Comparison of ENCODE assay signal across 8 cellular contexts in the genomic region with DNA sequence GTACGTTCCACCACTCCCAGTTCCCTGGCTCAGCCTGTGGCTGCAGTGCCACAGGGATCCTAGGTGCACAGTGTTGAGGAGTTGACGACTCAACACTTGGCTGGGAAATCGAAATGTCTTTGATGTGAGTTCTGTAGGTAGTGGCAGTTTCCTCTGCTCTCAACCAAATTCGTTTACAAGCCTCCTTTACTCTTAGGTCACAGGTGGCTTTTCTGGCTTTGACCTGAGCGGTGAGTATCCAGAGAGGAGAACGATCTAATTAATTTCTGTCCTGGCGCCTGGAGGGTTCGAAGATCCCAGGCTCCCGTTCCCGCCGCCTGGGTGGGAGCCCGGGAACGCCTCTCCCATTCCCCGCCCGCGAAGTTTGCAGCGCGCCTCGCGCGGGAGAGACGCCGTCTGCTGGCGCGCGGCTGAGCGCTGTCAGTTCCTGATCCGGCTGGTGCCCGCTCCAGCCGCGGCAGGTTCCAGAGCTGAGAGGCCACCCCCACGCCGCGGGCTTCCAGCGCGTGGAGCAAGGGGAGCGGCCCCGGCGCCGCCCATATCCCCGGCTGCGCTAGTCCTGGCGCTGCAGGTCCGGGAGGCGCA. TPM values are rescaled to one million over a fixed set of nuclear protein-coding genes. Genes with fewer than 3 reads are reported as not detected.
A peak's percentile ranks its signal among the peaks of the same experiment; 100 is the strongest.
DNase-seq lines count a peak whose midpoint lies in the region; ATAC-seq, FAIRE-seq and TF ChIP-seq lines count a peak whose summit lies in the region.

A gene with protein sequence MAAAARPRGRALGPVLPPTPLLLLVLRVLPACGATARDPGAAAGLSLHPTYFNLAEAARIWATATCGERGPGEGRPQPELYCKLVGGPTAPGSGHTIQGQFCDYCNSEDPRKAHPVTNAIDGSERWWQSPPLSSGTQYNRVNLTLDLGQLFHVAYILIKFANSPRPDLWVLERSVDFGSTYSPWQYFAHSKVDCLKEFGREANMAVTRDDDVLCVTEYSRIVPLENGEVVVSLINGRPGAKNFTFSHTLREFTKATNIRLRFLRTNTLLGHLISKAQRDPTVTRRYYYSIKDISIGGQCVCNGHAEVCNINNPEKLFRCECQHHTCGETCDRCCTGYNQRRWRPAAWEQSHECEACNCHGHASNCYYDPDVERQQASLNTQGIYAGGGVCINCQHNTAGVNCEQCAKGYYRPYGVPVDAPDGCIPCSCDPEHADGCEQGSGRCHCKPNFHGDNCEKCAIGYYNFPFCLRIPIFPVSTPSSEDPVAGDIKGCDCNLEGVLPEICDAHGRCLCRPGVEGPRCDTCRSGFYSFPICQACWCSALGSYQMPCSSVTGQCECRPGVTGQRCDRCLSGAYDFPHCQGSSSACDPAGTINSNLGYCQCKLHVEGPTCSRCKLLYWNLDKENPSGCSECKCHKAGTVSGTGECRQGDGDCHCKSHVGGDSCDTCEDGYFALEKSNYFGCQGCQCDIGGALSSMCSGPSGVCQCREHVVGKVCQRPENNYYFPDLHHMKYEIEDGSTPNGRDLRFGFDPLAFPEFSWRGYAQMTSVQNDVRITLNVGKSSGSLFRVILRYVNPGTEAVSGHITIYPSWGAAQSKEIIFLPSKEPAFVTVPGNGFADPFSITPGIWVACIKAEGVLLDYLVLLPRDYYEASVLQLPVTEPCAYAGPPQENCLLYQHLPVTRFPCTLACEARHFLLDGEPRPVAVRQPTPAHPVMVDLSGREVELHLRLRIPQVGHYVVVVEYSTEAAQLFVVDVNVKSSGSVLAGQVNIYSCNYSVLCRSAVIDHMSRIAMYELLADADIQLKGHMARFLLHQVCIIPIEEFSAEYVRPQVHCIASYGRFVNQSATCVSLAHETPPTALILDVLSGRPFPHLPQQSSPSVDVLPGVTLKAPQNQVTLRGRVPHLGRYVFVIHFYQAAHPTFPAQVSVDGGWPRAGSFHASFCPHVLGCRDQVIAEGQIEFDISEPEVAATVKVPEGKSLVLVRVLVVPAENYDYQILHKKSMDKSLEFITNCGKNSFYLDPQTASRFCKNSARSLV (N-terminal part only) (plus strand): TSS at position 423 of the 585 bp plus-strand sequence. CDS start 231 bp downstream, outside the sequence.

- FAIRE-seq in keratinocyte (lab: Jason Lieb, UNC), result peak; percentile 75

- H3K9me1 ChIP-seq in keratinocyte (ENCODE audit: control insufficient read depth, extremely low read depth, insufficient read depth, low read length), result no peaks in the 10 kb centered on the region

- BruUV-seq in mammary epithelial cell (replicated peaks; lab: Mats Ljungman, UMichigan), result no TSS peak

- no peak for TF ChIP-seq POLR2A in spleen (IDR thresholded peaks at IDR 0.05)

- in situ Hi-C loops in mammary epithelial cell (cut with MboI; ENCODE audit: low sequenced_read_pairs in 2 of 2), result no loop called here

- dilution Hi-C loops in mammary epithelial cell (cut with HindIII; ENCODE audit: low sequenced_read_pairs), result no loop called here
- dilution Hi-C loops in keratinocyte (cut with MboI; ENCODE audit: extremely low pct_ligation_motif_present, low sequenced_read_pairs), result no loop called here

- H3K4me1 ChIP-seq in HUES6 (ENCODE audit: control insufficient read depth, insufficient read depth, low read length) (peaks cover 4% of the 10 kb centered on the region; the same call in 1 of the 2 replicates), mammary epithelial cell (ENCODE audit: insufficient read depth, low read length) (peaks cover 17% of the 10 kb centered on the region), keratinocyte (ENCODE audit: control insufficient read depth, extremely low read depth, insufficient read depth, low read length) (peaks cover 15% of the 10 kb centered on the region), spleen (peaks cover 6 to 23% (median 18%) of the 10 kb centered on the region in 6 donors)

- H3K27me3 Mint-ChIP-seq in T-helper 17 cell, result peaks cover 50% of the 10 kb centered on the region

- WGBS in mammary epithelial cell (ENCODE audit: low coverage, missing lambda C conversion rate), result 4% methylated on average over 7 of the region's 45 CpGs
- WGBS in spleen, 5 donors, result 0 to 3% (median 1%) methylated on average over 10 to 45 of the region's 45 CpGs

- H3K27me3 ChIP-seq in HUES6 (ENCODE audit: control insufficient read depth, insufficient read depth, low read length) (peaks cover 46% of the 10 kb centered on the region), mammary epithelial cell (ENCODE audit: insufficient read depth, low read length) (no peaks in the 10 kb centered on the region), keratinocyte (ENCODE audit: control insufficient read depth, extremely low read depth, insufficient read depth, low read length) (no peaks in the 10 kb centered on the region), spleen (replicated peaks in 1 of 7) (peaks cover 0 to 75% (median 45%) of the 10 kb centered on the region in 7 donors)

- H3K79me2 ChIP-seq in mammary epithelial cell (ENCODE audit: insufficient read depth, low read length) (peaks cover 3% of the 10 kb centered on the region), keratinocyte (ENCODE audit: control insufficient read depth, insufficient read depth, low read length) (no peaks in the 10 kb centered on the region)

- peaks cover 4% of the 10 kb centered on the region for H3K4me1 Mint-ChIP-seq in T-helper 17 cell

- DNase-seq in DMS 273 treated with DMSO at 0.1 percent for 48 hours (lab: John Stamatoyannopoulos, UW) (peak; percentile 42), T-helper 17 cell (peak; percentile 13 to 26 (median 15)), mammary epithelial cell (peak; percentile 57), keratinocyte (ENCODE audit: low read depth, low spot score) (no peak), spleen (peak; percentile 80), GDM1 (lab: John Stamatoyannopoulos, UW) (no peak)

- H2AFZ ChIP-seq in mammary epithelial cell (ENCODE audit: low read depth, low read length), result peak within 1 kb of the TSS; percentile 98
- H2AFZ ChIP-seq in keratinocyte (ENCODE audit: control insufficient read depth, low read length), result peak within 1 kb of the TSS; percentile 53

- H3K4me2 ChIP-seq in mammary epithelial cell (ENCODE audit: insufficient read depth, low read depth, low read length) (peak within 1 kb of the TSS; percentile 98), keratinocyte (ENCODE audit: control insufficient read depth, extremely low read depth, insufficient read depth, low read depth, low read length) (peak within 1 kb of the TSS; percentile 83)

- intact Hi-C loops in mammary epithelial cell (cut with micrococcal nuclease) (loop anchor here (1.0 kb wide), 1 partner anchor 27 kb away; a partner anchor contains a TSS), spleen (cut with DNase I; ENCODE audit: low total_unique reads) (no loop called here)

- H3K4me3 ChIP-seq in HUES6 (ENCODE audit: low read depth, low read length) (peak within 1 kb of the TSS; percentile 60), mammary epithelial cell (replicated peaks in 1 of 3; ENCODE audit: insufficient read depth in 1 of 3, low read depth in 2 of 3, low read length in 3 of 3) (peak within 1 kb of the TSS; percentile 52 to 63 (median 62)), keratinocyte (ENCODE audit: control insufficient read depth in 2 of 3, extremely low read depth in 1 of 3, insufficient read depth in 2 of 3, low read depth in 1 of 3, low read length in 3 of 3) (peak within 1 kb of the TSS; percentile 39 to 65 (median 65)), spleen (peak within 1 kb of the TSS; percentile 17 to 75 (median 48))

- no peaks in the 10 kb centered on the region for H3K36me3 ChIP-seq in HUES6 (ENCODE audit: control insufficient read depth, insufficient read depth, low read length)
- H3K36me3 ChIP-seq in mammary epithelial cell (ENCODE audit: insufficient read depth, low read length), result no peaks in the 10 kb centered on the region
- no peaks in the 10 kb centered on the region for H3K36me3 ChIP-seq in keratinocyte (ENCODE audit: control insufficient read depth in 2 of 2, extremely low read depth in 1 of 2, insufficient read depth in 2 of 2, low read length in 2 of 2)
- H3K36me3 ChIP-seq in spleen, result no peaks in the 10 kb centered on the region

- ATAC-seq in T-helper 17 cell (peak; percentile 83), GM19328 (IDR thresholded peaks at IDR 0.05; ENCODE audit: unreplicated experiment) (no peak)

- peak within 1 kb of the TSS; percentile 77 for H3K4me3 Mint-ChIP-seq in T-helper 17 cell

- H3K27ac ChIP-seq in HUES6 (ENCODE audit: low read depth, low read length) (no peak within 1 kb of the TSS), mammary epithelial cell (ENCODE audit: insufficient read depth, low read depth, low read length) (no peak within 1 kb of the TSS), keratinocyte (ENCODE audit: control insufficient read depth, insufficient read depth, low read length) (no peak within 1 kb of the TSS), spleen (no peak within 1 kb of the TSS)

- H4K20me1 ChIP-seq in mammary epithelial cell (ENCODE audit: insufficient read depth, low read length) (no peaks in the 10 kb centered on the region), keratinocyte (ENCODE audit: control insufficient read depth, extremely low read depth, insufficient read depth, low read length) (no peaks in the 10 kb centered on the region)

- CTCF ChIA-PET in mammary epithelial cell (lab: Charles Lee; ENCODE audit: low non-redundant PET), result no interaction called here

- no peak within 1 kb of the TSS for H3K27ac Mint-ChIP-seq in T-helper 17 cell

- H3K9ac ChIP-seq in HUES6 (ENCODE audit: low read length), result peak within 1 kb of the TSS; percentile 24
- H3K9ac ChIP-seq in mammary epithelial cell (ENCODE audit: insufficient read depth, low read length), result peak within 1 kb of the TSS; percentile 33
- peak within 1 kb of the TSS; percentile 63 for H3K9ac ChIP-seq in keratinocyte (ENCODE audit: control insufficient read depth, extremely low read depth, insufficient read depth, low read length)

- H3K9me3 ChIP-seq in HUES6 (ENCODE audit: control insufficient read depth, insufficient read depth, low read depth, low read length) (no peaks in the 10 kb centered on the region), T-helper 17 cell (ENCODE audit: control insufficient read depth, low read length, poor library complexity, severe bottlenecking) (no peaks in the 10 kb centered on the region), mammary epithelial cell (replicated peaks; ENCODE audit: insufficient read depth, low read length) (no peaks in the 10 kb centered on the region), keratinocyte (ENCODE audit: control insufficient read depth, low read depth, low read length) (no peaks in the 10 kb centered on the region), spleen (no peaks in the 10 kb centered on the region)

- TF ChIP-seq CTCF in mammary epithelial cell (conservative IDR thresholded peaks at IDR 0.05 in 1 of 2, IDR thresholded peaks at IDR 0.05 in 1 of 2; ENCODE audit: extremely low read depth in 1 of 2, insufficient read depth in 1 of 2, low read depth in 1 of 2, low read length in 2 of 2) (peak in 1 of 2 donors; percentile 50), keratinocyte (optimal IDR thresholded peaks at IDR 0.05 in 1 of 3, IDR thresholded peaks at IDR 0.05 in 1 of 3, conservative IDR thresholded peaks at IDR 0.05 in 1 of 3; ENCODE audit: extremely low read depth in 1 of 3, insufficient read depth in 2 of 3, low read length in 3 of 3) (peak in 2 of 3 experiments; percentile 44 to 58), spleen (IDR thresholded peaks at IDR 0.05 in 8 of 11, conservative IDR thresholded peaks at IDR 0.05 in 3 of 11) (peak in 1 of 11 experiments; percentile 12)

- no peaks in the 10 kb centered on the region for H3K36me3 Mint-ChIP-seq in T-helper 17 cell (ENCODE audit: low read depth)

RNA-seq across cellular contexts. Expression of the gene that starts here (rescaled TPM):
- under 1 TPM in 1 of 2 donors, not detected in 1; 0.07 TPM for total RNA-seq in T-helper 17 cell
- 1,000 to 10,000 TPM; 1,329 to 2,471 TPM for total RNA-seq in mammary epithelial cell
- 1,309 TPM for polyA plus RNA-seq in mammary epithelial cell
- 2,351 TPM for polyA minus RNA-seq in mammary epithelial cell
- 1,944 to 2,775 TPM (median 2,231 TPM) in 3 replicates for polyA plus RNA-seq in keratinocyte
- polyA plus RNA-seq in keratinocyte (2011; ENCODE audit: low read depth), result 294 TPM
- polyA plus RNA-seq in keratinocyte (2011; cell fraction: cytosol; rRNA removed), result 671 and 924 TPM in 2 replicates
- polyA plus RNA-seq in keratinocyte (2011; cell fraction: nucleus; rRNA removed), result 3,655 and 3,922 TPM in 2 replicates
- polyA plus RNA-seq in keratinocyte (2012; ENCODE audit: low replicate concordance), result 345 and 1,929 TPM in 2 replicates
- 1,838 to 2,830 TPM (median 2,688 TPM) in 3 replicates for polyA minus RNA-seq in keratinocyte
- polyA minus RNA-seq in keratinocyte (2011; cell fraction: cytosol; rRNA and poly(A)+ RNA removed), result 1,658 TPM
- 4,085 and 6,592 TPM in 2 replicates for polyA minus RNA-seq in keratinocyte (2011; cell fraction: nucleus; rRNA and poly(A)+ RNA removed)
- total RNA-seq in spleen, result 1 to 10 TPM; 1.8 to 7.1 (median 3.6) TPM
- polyA plus RNA-seq in spleen, result 1 to 10 TPM; 1.3 to 5.6 (median 1.8) TPM

Comparison
In these comparisons a context has a peak if more than half of its experiments do, and no peak if none do; other contexts are left out.
1. RNA of the gene that starts here (total RNA-seq): 1,329 to 2,471 TPM in mammary epithelial cell; 1.8 to 7.1 TPM in spleen and 0.07 TPM in T-helper 17 cell; every median in the first group is over 100 times any median in the second.
2. RNA of the gene that starts here (polyA plus RNA-seq): 294 to 3,922 TPM in keratinocyte and 1,309 TPM in mammary epithelial cell (single experiment); 1.3 to 5.6 TPM in spleen; every median in the first group is over 10 times any median in the second.
3. Peak in DNase-seq and ATAC-seq in T-helper 17 cell; RNA of the gene not detected or under 1 TPM.
4. DNase-seq: peak in DMS 273 treated with DMSO at 0.1 percent for 48 hours (single experiment), mammary epithelial cell (single experiment) and spleen (single experiment); none in keratinocyte (single experiment) and GDM1 (single experiment).
5. Peak in every context shown above with its lines, with median percentiles within 50 percentile points of each other: H3K4me3 ChIP-seq and H3K9ac ChIP-seq.